ENCODE assay signal across 18 cellular contexts in the genomic region with DNA sequence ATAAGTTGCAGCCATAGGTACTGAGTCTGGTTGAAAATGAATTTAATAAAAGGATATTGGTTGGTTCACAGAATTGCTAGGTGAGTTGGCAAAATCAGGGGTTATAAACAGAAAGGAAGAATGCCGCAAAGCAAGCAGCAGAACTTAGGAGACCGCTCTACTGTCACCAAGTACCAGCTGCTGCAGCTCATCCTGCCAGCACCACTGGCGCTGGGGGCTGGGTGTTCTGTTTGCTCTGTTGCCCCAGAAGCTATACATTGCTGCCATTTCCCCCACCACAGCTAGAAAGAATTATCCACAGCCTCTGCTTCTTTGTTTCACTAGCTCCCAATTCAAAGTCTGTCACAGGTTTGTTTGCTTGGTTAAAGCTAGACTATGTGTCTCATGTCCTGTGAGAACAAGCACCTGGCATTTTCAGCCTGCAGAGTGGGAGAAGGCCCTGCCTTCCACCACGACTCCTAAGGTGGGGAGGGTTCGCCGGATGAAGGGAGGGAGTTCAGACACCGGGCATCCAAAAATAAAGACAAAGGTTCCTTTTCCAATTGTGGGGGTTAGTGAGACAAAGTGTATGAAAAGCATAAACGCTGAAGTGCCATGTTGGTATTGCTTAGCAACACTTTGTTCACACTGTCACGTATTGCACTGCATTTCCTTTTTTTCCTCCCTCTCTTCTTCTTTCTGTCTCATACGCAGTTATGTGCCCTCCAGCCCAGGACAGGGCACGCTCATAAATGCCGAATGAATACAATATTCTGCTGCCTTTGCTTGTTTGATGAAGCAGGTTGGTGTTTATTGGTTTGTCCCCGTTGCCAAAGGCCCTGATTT. TPM values are rescaled to one million over a fixed set of nuclear protein-coding genes. Genes with fewer than 3 reads are reported as not detected.
DNase-seq lines count a peak whose midpoint lies in the region; ATAC-seq and TF ChIP-seq lines count a peak whose summit lies in the region.
"Had no signal": no experiment of that assay in that cellular context is flagged by ENCODE, and none has a peak within 500 bp of the region (broad histone marks: within the 10 kb centered on the region; RNA-seq: fewer than 3 reads in every experiment).

No MANE protein-coding gene starts in this region.

- H3K79me2 ChIP-seq in GM23338 (replicated peaks; ENCODE audit: insufficient read depth), result no peaks in the 10 kb centered on the region
- H3K79me2 ChIP-seq in neural progenitor cell (ENCODE audit: low read depth), result no peaks in the 10 kb centered on the region

- no peaks in the 10 kb centered on the region for H3K9me3 ChIP-seq in neural progenitor cell (ENCODE audit: low read depth)
- H3K9me3 ChIP-seq: spleen had no signal

- no peak for ATAC-seq in GM23338
- ATAC-seq: left ventricle myocardium superior had no signal

- DNase-seq in GM23338 (ENCODE audit: low spot score), result no peak
- DNase-seq in NCI-H1694 treated with DMSO at 0.1 percent for 48 hours (lab: John Stamatoyannopoulos, UW), result peak; percentile 12
- DNase-seq in activated naive CD8-positive, alpha-beta T cell treated with anti-CD3 and anti-CD28 coated beads for 36 hours, result no peak
- DNase-seq in neural progenitor cell (ENCODE audit: low spot score), result no peak
- DNase-seq in stimulated activated CD4-positive, alpha-beta T cell treated with anti-CD3 and anti-CD28 coated beads, Interleukin-15, amount 100 ng/mL, for 24 hours, result no peak
- no peak for DNase-seq in NK-92 (lab: John Stamatoyannopoulos, UW; ENCODE audit: unreplicated experiment)
- DNase-seq in medulla oblongata (ENCODE audit: extremely low spot score), result no peak
- DNase-seq: activated CD4-positive, alpha-beta memory T cell treated with anti-CD3 and anti-CD28 coated beads, Interleukin-2, amount 10 ng/mL, durations not matched to agents 7 days and 5 days; activated naive CD4-positive, alpha-beta T cell treated with Interleukin-2 at 50 U/mL for 16 hours; CD4-positive, CD25-positive, alpha-beta regulatory T cell; left ventricle myocardium superior; NCI-H1436 treated with DMSO at 0.1 percent for 48 hours; spleen; T-helper 2 cell had no signal

- no peak overlapping the region for H3K9ac ChIP-seq in neural progenitor cell

- no peaks in the 10 kb centered on the region for H4K20me1 ChIP-seq in GM23338 (replicated peaks; ENCODE audit: insufficient read depth)
- no peaks in the 10 kb centered on the region for H4K20me1 ChIP-seq in neural progenitor cell (ENCODE audit: low read depth)

- H3F3A ChIP-seq in GM23338 (replicated peaks; ENCODE audit: low read depth) (no peaks in the 10 kb centered on the region), neural progenitor cell (ENCODE audit: low read depth) (no peaks in the 10 kb centered on the region)

- H3K4me3 Mint-ChIP-seq in GM23338 (no peak overlapping the region), neural progenitor cell (no peak overlapping the region)
- H3K4me3 Mint-ChIP-seq in activated naive CD8-positive, alpha-beta T cell treated with anti-CD3 and anti-CD28 coated beads for 36 hours, result peak overlapping the region; percentile 45
- H3K4me3 Mint-ChIP-seq: activated CD4-positive, alpha-beta memory T cell treated with anti-CD3 and anti-CD28 coated beads, Interleukin-2, amount 10 ng/mL, durations not matched to agents 7 days and 5 days; CD4-positive, CD25-positive, alpha-beta regulatory T cell had no signal

- no peaks in the 10 kb centered on the region for H3K36me3 ChIP-seq in GM23338 (ENCODE audit: insufficient read depth)
- H3K36me3 ChIP-seq in neural progenitor cell, result no peaks in the 10 kb centered on the region
- H3K36me3 ChIP-seq: spleen had no signal

- no peak overlapping the region for H3K4me2 ChIP-seq in GM23338
- peak overlapping the region; percentile 17 for H3K4me2 ChIP-seq in neural progenitor cell

- H3K27ac Mint-ChIP-seq in GM23338, result no peak overlapping the region
- peak overlapping the region; percentile 44 for H3K27ac Mint-ChIP-seq in activated naive CD8-positive, alpha-beta T cell treated with anti-CD3 and anti-CD28 coated beads for 36 hours
- peak overlapping the region; percentile 67 for H3K27ac Mint-ChIP-seq in neural progenitor cell
- H3K27ac Mint-ChIP-seq: activated CD4-positive, alpha-beta memory T cell treated with anti-CD3 and anti-CD28 coated beads, Interleukin-2, amount 10 ng/mL, durations not matched to agents 7 days and 5 days had no signal

- H3K9me3 Mint-ChIP-seq in GM23338 (no peaks in the 10 kb centered on the region), neural progenitor cell (no peaks in the 10 kb centered on the region)
- H3K9me3 Mint-ChIP-seq in activated naive CD8-positive, alpha-beta T cell treated with anti-CD3 and anti-CD28 coated beads for 36 hours, result peaks cover 3% of the 10 kb centered on the region
- H3K9me3 Mint-ChIP-seq: activated CD4-positive, alpha-beta memory T cell treated with anti-CD3 and anti-CD28 coated beads, Interleukin-2, amount 10 ng/mL, durations not matched to agents 7 days and 5 days had no signal

- H3K36me3 Mint-ChIP-seq in GM23338 (ENCODE audit: low read depth) (no peaks in the 10 kb centered on the region), neural progenitor cell (no peaks in the 10 kb centered on the region)
- peaks cover 4% of the 10 kb centered on the region for H3K36me3 Mint-ChIP-seq in activated naive CD8-positive, alpha-beta T cell treated with anti-CD3 and anti-CD28 coated beads for 36 hours
- H3K36me3 Mint-ChIP-seq: CD4-positive, CD25-positive, alpha-beta regulatory T cell had no signal

- H3K4me3 ChIP-seq in GM23338 (no peak overlapping the region), neural progenitor cell (no peak overlapping the region)
- H3K4me3 ChIP-seq: spleen had no signal

- H2AFZ ChIP-seq in GM23338, result peak overlapping the region; percentile 87
- H2AFZ ChIP-seq in neural progenitor cell (replicated peaks), result peak overlapping the region; percentile 80

- H3K27me3 Mint-ChIP-seq in GM23338 (ENCODE audit: insufficient read depth, low read depth, poor library complexity), result peaks cover 4% of the 10 kb centered on the region
- no peaks in the 10 kb centered on the region for H3K27me3 Mint-ChIP-seq in activated naive CD8-positive, alpha-beta T cell treated with anti-CD3 and anti-CD28 coated beads for 36 hours
- H3K27me3 Mint-ChIP-seq in neural progenitor cell (ENCODE audit: insufficient read depth, low read depth), result peaks cover 7% of the 10 kb centered on the region

- no peaks in the 10 kb centered on the region for H3K9me2 ChIP-seq in GM23338 (ENCODE audit: insufficient read depth)

- no peaks in the 10 kb centered on the region for H3K27me3 ChIP-seq in GM23338 (ENCODE audit: insufficient read depth)
- no peaks in the 10 kb centered on the region for H3K27me3 ChIP-seq in neural progenitor cell
- H3K27me3 ChIP-seq: spleen had no signal

- TF ChIP-seq CTCF in GM23338 (conservative IDR thresholded peaks at IDR 0.05; ENCODE audit: low read depth in 2 of 2), result no peak
- TF ChIP-seq CTCF in neural progenitor cell (IDR thresholded peaks at IDR 0.05), result no peak

- no peak overlapping the region for H3K27ac ChIP-seq in GM23338 (ENCODE audit: low read depth)
- no peak overlapping the region for H3K27ac ChIP-seq in neural progenitor cell

- peaks cover 8% of the 10 kb centered on the region; the same call in 2 of the 3 replicates for H3K4me1 Mint-ChIP-seq in GM23338
- H3K4me1 Mint-ChIP-seq in activated naive CD8-positive, alpha-beta T cell treated with anti-CD3 and anti-CD28 coated beads for 36 hours, result peaks cover 53% of the 10 kb centered on the region
- H3K4me1 Mint-ChIP-seq in neural progenitor cell, result peaks cover 12% of the 10 kb centered on the region

- H3K4me1 ChIP-seq in GM23338 (ENCODE audit: insufficient read depth) (no peaks in the 10 kb centered on the region), neural progenitor cell (peaks cover 7% of the 10 kb centered on the region)

TF ChIP-seq in GM23338, 12 proteins besides CTCF, POLR2A, EP300 and RAD21 (continues in another document):
- TF ChIP-seq NANOG (IDR thresholded peaks at IDR 0.05; ENCODE audit: borderline replicate concordance) (no peak), EZH2 (IDR thresholded peaks at IDR 0.05; ENCODE audit: low read depth, unreplicated experiment) (no peak), CREB1 (CRISPR knock-in tag; IDR thresholded peaks at IDR 0.05; ENCODE audit: low read depth) (no peak), POLR2AphosphoS5 (IDR thresholded peaks at IDR 0.05; ENCODE audit: low read depth) (no peak), EZH2phosphoT487 (IDR thresholded peaks at IDR 0.05; ENCODE audit: unreplicated experiment) (no peak), ZNF331 (CRISPR knock-in tag; IDR thresholded peaks at IDR 0.05; ENCODE audit: low read depth) (no peak)
- TF ChIP-seq, protein P1, sequence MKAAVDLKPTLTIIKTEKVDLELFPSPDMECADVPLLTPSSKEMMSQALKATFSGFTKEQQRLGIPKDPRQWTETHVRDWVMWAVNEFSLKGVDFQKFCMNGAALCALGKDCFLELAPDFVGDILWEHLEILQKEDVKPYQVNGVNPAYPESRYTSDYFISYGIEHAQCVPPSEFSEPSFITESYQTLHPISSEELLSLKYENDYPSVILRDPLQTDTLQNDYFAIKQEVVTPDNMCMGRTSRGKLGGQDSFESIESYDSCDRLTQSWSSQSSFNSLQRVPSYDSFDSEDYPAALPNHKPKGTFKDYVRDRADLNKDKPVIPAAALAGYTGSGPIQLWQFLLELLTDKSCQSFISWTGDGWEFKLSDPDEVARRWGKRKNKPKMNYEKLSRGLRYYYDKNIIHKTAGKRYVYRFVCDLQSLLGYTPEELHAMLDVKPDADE (IDR thresholded peaks at IDR 0.05), result no peak

RNA-seq across cellular contexts. Expression of a gene that starts 9.6 kb away (rescaled TPM):
- 54.7 and 57.8 TPM in 2 replicates for total RNA-seq in GM23338 (2014; rRNA removed; shearing (Covaris generic))
- 6.2 and 6.3 TPM in 2 replicates for polyA plus RNA-seq in GM23338 (2016; fragmentation: Nextera tagmentation; extraction: Ambion mirVana)
- total RNA-seq in activated naive CD8-positive, alpha-beta T cell treated with anti-CD3 and anti-CD28 coated beads for 36 hours, result 10 to 100 TPM; 23.7 to 26.2 TPM
- total RNA-seq in neural progenitor cell (ENCODE audit: low replicate concordance), result 66.1 and 70.8 TPM in 2 replicates

RNA-seq across cellular contexts. Expression of a gene that starts 35.3 kb away (rescaled TPM):
- total RNA-seq in GM23338 (2014; rRNA removed; shearing (Covaris generic)), result not detected in 2 replicates
- not detected in 2 replicates for polyA plus RNA-seq in GM23338 (2016; fragmentation: Nextera tagmentation; extraction: Ambion mirVana)
- total RNA-seq in activated naive CD8-positive, alpha-beta T cell treated with anti-CD3 and anti-CD28 coated beads for 36 hours, result not detected
- total RNA-seq in neural progenitor cell (ENCODE audit: low replicate concordance), result not detected in 2 replicates
- total RNA-seq: activated CD4-positive, alpha-beta memory T cell treated with anti-CD3 and anti-CD28 coated beads, Interleukin-2, amount 10 ng/mL, durations not matched to agents 7 days and 5 days; CD4-positive, CD25-positive, alpha-beta regulatory T cell; cerebellum; epithelial cell of proximal tubule; HT1080; left ventricle myocardium superior; spleen; temporal lobe had no signal
- polyA plus RNA-seq: CD4-positive, CD25-positive, alpha-beta regulatory T cell; spleen had no signal
